8 cellular contexts compared by ENCODE assay signal in the genomic region with DNA sequence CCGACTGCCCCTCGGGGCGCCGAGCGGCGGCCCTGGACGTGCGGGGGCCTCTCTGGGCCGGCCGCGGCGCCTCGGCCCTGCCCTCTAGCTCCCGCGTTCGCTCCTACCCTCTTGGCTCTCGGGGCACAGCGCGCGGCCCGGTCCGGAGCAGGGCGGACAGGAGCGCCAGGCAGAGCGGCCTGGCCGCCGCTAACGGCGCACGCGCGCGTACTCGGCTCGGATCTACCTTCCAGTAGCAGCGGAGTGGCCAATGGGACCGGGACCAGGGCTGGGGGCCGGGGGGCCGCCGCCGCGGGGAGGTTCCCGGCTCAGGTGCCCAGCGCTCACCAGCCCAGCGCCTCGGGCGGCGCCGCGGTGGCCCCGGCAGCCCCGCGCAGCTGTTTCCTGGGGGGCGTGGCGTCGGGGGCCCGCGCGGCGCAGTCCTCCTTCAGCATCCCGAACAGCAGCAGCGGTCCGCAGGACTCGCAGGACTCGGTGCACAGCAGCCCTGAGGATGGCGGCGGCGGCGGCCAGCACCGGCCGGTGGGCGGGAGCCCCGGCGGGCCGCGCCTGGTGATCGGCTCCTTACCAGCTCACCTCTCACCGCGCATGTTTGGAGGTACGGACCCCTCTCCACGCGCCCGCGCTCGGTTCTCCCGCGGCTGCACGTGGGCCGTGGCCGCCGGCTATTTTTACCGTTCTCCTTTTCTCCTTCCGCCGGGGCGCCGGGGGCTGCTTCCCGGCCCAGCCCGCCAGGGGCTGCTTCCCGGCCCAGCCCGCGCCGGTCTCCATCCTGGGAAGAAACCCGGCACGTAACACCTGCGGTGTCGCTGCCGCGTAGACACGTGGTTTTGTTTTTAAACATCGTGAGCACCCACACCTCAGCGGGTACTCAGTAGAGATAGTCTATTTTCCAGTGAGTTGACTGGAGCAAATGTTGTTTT.
DNase-seq lines count a peak whose midpoint lies in the region; ATAC-seq and TF ChIP-seq lines count a peak whose summit lies in the region.
"Not testable (repeated sequence)": the region's sequence is repeated elsewhere in the genome, so short reads cannot be mapped to it uniquely, and the experiment has no call there.

No MANE protein-coding gene starts in this region.

- not testable (repeated sequence) for H3K27me3 ChIP-seq in skeletal muscle satellite cell (ENCODE audit: control insufficient read depth, insufficient read depth, low read length)

- ATAC-seq in GM18907 (IDR thresholded peaks at IDR 0.05; ENCODE audit: unreplicated experiment), result peak; percentile 80
- ATAC-seq in HG03103 (IDR thresholded peaks at IDR 0.05; ENCODE audit: low read depth, unreplicated experiment), result peak; percentile 77
- ATAC-seq in WTC11, result peak; percentile 86

- peak overlapping the region; percentile 80 for H3K4me2 ChIP-seq in skeletal muscle satellite cell (ENCODE audit: low read length)

- not testable (repeated sequence) for H3K36me3 Mint-ChIP-seq in WTC11, immature natural killer cell

- CTCF ChIA-PET in AG04449 (lab: Yijun Ruan, JAX), result not testable (repeated sequence)
- CTCF ChIA-PET in WTC11 (lab: Charles Lee), result interaction anchor here (0.6 kb wide), 1 partner anchor 380 kb away, joined by 3 read pairs; a partner anchor contains a TSS

- H3K9ac ChIP-seq in skeletal muscle satellite cell (ENCODE audit: low read depth, low read length), result peak overlapping the region; percentile 84

- not testable (repeated sequence) for TF ChIP-seq CTCF in AG04449 (IDR thresholded peaks at IDR 0.05; ENCODE audit: insufficient read depth, low read length, missing control alignments); WTC11 (IDR thresholded peaks at IDR 0.05)

- H3K27ac Mint-ChIP-seq in WTC11, result not testable (repeated sequence)
- H3K27ac Mint-ChIP-seq in immature natural killer cell, result peak overlapping the region in 2 of 6 donors; percentile 34 to 50

- not testable (repeated sequence) for H3K9me3 Mint-ChIP-seq in WTC11, immature natural killer cell

- not testable (repeated sequence) for H3K36me3 ChIP-seq in skeletal muscle satellite cell (ENCODE audit: insufficient read depth, low read length)

- H3K4me1 Mint-ChIP-seq in WTC11 (peaks cover 17% of the 10 kb centered on the region), immature natural killer cell (peaks cover 10 to 11% of the 10 kb centered on the region in 2 donors)

- H3K4me3 ChIP-seq in AG04449 (ENCODE audit: low read depth, low read length) (peak overlapping the region; percentile 69), skeletal muscle satellite cell (ENCODE audit: low read length) (peak overlapping the region; percentile 87)

- not testable (repeated sequence) for H3K9me3 ChIP-seq in skeletal muscle satellite cell (replicated peaks; ENCODE audit: low read length)

- POLR2A ChIA-PET in AG04449 (lab: Yijun Ruan, JAX); WTC11 (lab: Charles Lee): not testable (repeated sequence)

- not testable (repeated sequence) for H3K27me3 Mint-ChIP-seq in WTC11 (ENCODE audit: low read depth); immature natural killer cell (ENCODE audit: low read depth in 3 of 3)

- H3K4me1 ChIP-seq in skeletal muscle satellite cell (ENCODE audit: control insufficient read depth, insufficient read depth, low read length), result not testable (repeated sequence)

- DNase-seq in AG04449 (ENCODE audit: low read depth, low spot score), result not testable (repeated sequence)
- peak; percentile 76 for DNase-seq in NCI-H2227 (lab: John Stamatoyannopoulos, UW; ENCODE audit: unreplicated experiment)
- peak; percentile 81 for DNase-seq in WTC11 (ENCODE audit: low spot score)
- peak; percentile 16 for DNase-seq in central memory CD4-positive, alpha-beta T cell
- DNase-seq in immature natural killer cell, result peak; percentile 24 to 53 (median 36)

- H3K4me3 Mint-ChIP-seq in WTC11 (peak overlapping the region; percentile 67), immature natural killer cell (peak overlapping the region; percentile 35 to 90 (median 74))

TF ChIP-seq in WTC11, 78 proteins besides CTCF, POLR2A, EP300 and RAD21:
- TF ChIP-seq FOXP1 (CRISPR knock-in tag; IDR thresholded peaks at IDR 0.05; ENCODE audit: borderline replicate concordance), result peak; percentile 25
- TF ChIP-seq KAT7 (CRISPR knock-in tag; IDR thresholded peaks at IDR 0.05; ENCODE audit: borderline replicate concordance), result peak; percentile 85; the same call in 1 of the 2 replicates
- TF ChIP-seq SP1 (CRISPR knock-in tag; conservative IDR thresholded peaks at IDR 0.05), result peak; percentile 44; the same call in 1 of the 2 replicates
- 0 out of 2 replicates have a peak, but pooled peaks have one; percentile 28 for TF ChIP-seq ESRRA (CRISPR knock-in tag; IDR thresholded peaks at IDR 0.05; ENCODE audit: borderline replicate concordance)
- TF ChIP-seq CREM (CRISPR knock-in tag; IDR thresholded peaks at IDR 0.05), result 0 out of 2 replicates have a peak, but pooled peaks have one; percentile 22
- 0 out of 2 replicates have a peak, but pooled peaks have one; percentile 22 for TF ChIP-seq ETV6 (CRISPR knock-in tag; IDR thresholded peaks at IDR 0.05)
